In genomic region chr9:42396318-42396717, GRCh38 we compare ENCODE assay signal across 21 cellular contexts.
A peak's percentile ranks its signal among the peaks of the same experiment; 100 is the strongest.
DNase-seq lines count a peak whose midpoint lies in the region; ATAC-seq and TF ChIP-seq lines count a peak whose summit lies in the region.
"Had no signal": no experiment of that assay in that cellular context is flagged by ENCODE, and none has a peak within 500 bp of the region (broad histone marks: within the 10 kb centered on the region; RNA-seq: fewer than 3 reads in every experiment).

No MANE protein-coding gene starts in this region.

- no peak for DNase-seq in SJSA1 (ENCODE audit: low read depth in 1 of 2, low spot score in 2 of 2)
- DNase-seq in osteocyte (ENCODE audit: extremely low spot score, unreplicated experiment) = no peak
- no peak for DNase-seq in upper lobe of right lung
- DNase-seq: MG63, NCI-H1048, NCI-H1417 treated with DMSO at 0.1 percent for 48 hours, NCI-H187, NCI-H446 treated with DMSO at 0.1 percent for 48 hours, NCI-H526 treated with DMSO at 0.1 percent for 48 hours, PC-9, SHP77 treated with DMSO at 0.1 percent for 48 hours, SK-N-SH had no signal

- peaks cover 10% of the 10 kb centered on the region for H3K4me1 Mint-ChIP-seq in osteocyte (ENCODE audit: unreplicated experiment)
- H3K4me1 Mint-ChIP-seq: B cell, CD14-positive monocyte had no signal

- TF ChIP-seq POLR2A in gastroesophageal sphincter (IDR thresholded peaks at IDR 0.05) = no peak

- no peak for TF ChIP-seq EP300 in gastroesophageal sphincter (IDR thresholded peaks at IDR 0.05)

- peak overlapping the region; percentile 5 for H3K27ac Mint-ChIP-seq in osteocyte (ENCODE audit: unreplicated experiment)
- H3K27ac Mint-ChIP-seq: B cell, CD14-positive monocyte had no signal

- H3K9me3 ChIP-seq in SJSA1 (replicated peaks) = no peaks in the 10 kb centered on the region
- no peaks in the 10 kb centered on the region for H3K9me3 ChIP-seq in gastroesophageal sphincter
- H3K9me3 ChIP-seq in upper lobe of right lung = no peaks in the 10 kb centered on the region
- H3K9me3 ChIP-seq: A549, MG63, SK-N-SH had no signal

- ATAC-seq in gastroesophageal sphincter (peak; percentile 26), upper lobe of right lung (peak; percentile 44), GM21576 (IDR thresholded peaks at IDR 0.05; ENCODE audit: unreplicated experiment) (no peak), HG03378 (IDR thresholded peaks at IDR 0.05; ENCODE audit: unreplicated experiment) (no peak), GM18861 (IDR thresholded peaks at IDR 0.05; ENCODE audit: unreplicated experiment) (no peak)
- ATAC-seq: A549, K562 had no signal

- H3K36me3 Mint-ChIP-seq in osteocyte (ENCODE audit: unreplicated experiment) = no peaks in the 10 kb centered on the region
- H3K36me3 Mint-ChIP-seq: CD14-positive monocyte had no signal

- H3K36me3 ChIP-seq in SJSA1 (no peaks in the 10 kb centered on the region), gastroesophageal sphincter (no peaks in the 10 kb centered on the region), upper lobe of right lung (no peaks in the 10 kb centered on the region)
- H3K36me3 ChIP-seq: MG63 had no signal

- H3K4me3 Mint-ChIP-seq in osteocyte (ENCODE audit: unreplicated experiment) = no peak overlapping the region
- H3K4me3 Mint-ChIP-seq: B cell, CD14-positive monocyte had no signal

- H3K9me3 Mint-ChIP-seq in osteocyte (ENCODE audit: unreplicated experiment) = no peaks in the 10 kb centered on the region

- peak overlapping the region; percentile 86 for H3K27ac ChIP-seq in SJSA1
- H3K27ac ChIP-seq in gastroesophageal sphincter = peak overlapping the region in 3 of 4 donors; percentile 56 to 69 (median 66)
- no peak overlapping the region for H3K27ac ChIP-seq in upper lobe of right lung
- H3K27ac ChIP-seq: A549, PC-9, RWPE1 had no signal

- 60 to 92% methylated on average over 1 to 2 of the region's 2 CpGs for WGBS in gastroesophageal sphincter (ENCODE audit: low coverage in 1 of 2), 2 donors

- H3K27me3 Mint-ChIP-seq in osteocyte (ENCODE audit: unreplicated experiment) = peaks cover 2% of the 10 kb centered on the region
- H3K27me3 Mint-ChIP-seq: B cell had no signal

- H3K27me3 ChIP-seq in SJSA1 (replicated peaks) = no peaks in the 10 kb centered on the region
- no peaks in the 10 kb centered on the region for H3K27me3 ChIP-seq in gastroesophageal sphincter
- H3K27me3 ChIP-seq in upper lobe of right lung = no peaks in the 10 kb centered on the region
- H3K27me3 ChIP-seq: MG63 had no signal

- H3K4me1 ChIP-seq in SJSA1 (replicated peaks) (peaks cover 11% of the 10 kb centered on the region), gastroesophageal sphincter (peaks cover 0 to 28% (median 0%) of the 10 kb centered on the region in 3 donors), upper lobe of right lung (no peaks in the 10 kb centered on the region)
- H3K4me1 ChIP-seq: A549 had no signal

- H3K4me3 ChIP-seq in SJSA1 (no peak overlapping the region), gastroesophageal sphincter (no peak overlapping the region), upper lobe of right lung (no peak overlapping the region)
- H3K4me3 ChIP-seq: A549, K562, MG63, PC-9 had no signal

- intact Hi-C loops in upper lobe of right lung (cut with DNase I) = no loop called here

- TF ChIP-seq CTCF in gastroesophageal sphincter (IDR thresholded peaks at IDR 0.05) = no peak
- TF ChIP-seq CTCF in osteocyte (IDR thresholded peaks at IDR 0.05) = no peak
- no peak for TF ChIP-seq CTCF in upper lobe of right lung (IDR thresholded peaks at IDR 0.05)

Comparison
In these comparisons a context has a peak if more than half of its experiments do, and no peak if none do; other contexts are left out.
1. ATAC-seq: peak in gastroesophageal sphincter (single experiment) and upper lobe of right lung (single experiment); none in GM21576 (single experiment), HG03378 (single experiment) and GM18861 (single experiment).